ENCODE assay signal across 18 cellular contexts in the genomic region with DNA sequence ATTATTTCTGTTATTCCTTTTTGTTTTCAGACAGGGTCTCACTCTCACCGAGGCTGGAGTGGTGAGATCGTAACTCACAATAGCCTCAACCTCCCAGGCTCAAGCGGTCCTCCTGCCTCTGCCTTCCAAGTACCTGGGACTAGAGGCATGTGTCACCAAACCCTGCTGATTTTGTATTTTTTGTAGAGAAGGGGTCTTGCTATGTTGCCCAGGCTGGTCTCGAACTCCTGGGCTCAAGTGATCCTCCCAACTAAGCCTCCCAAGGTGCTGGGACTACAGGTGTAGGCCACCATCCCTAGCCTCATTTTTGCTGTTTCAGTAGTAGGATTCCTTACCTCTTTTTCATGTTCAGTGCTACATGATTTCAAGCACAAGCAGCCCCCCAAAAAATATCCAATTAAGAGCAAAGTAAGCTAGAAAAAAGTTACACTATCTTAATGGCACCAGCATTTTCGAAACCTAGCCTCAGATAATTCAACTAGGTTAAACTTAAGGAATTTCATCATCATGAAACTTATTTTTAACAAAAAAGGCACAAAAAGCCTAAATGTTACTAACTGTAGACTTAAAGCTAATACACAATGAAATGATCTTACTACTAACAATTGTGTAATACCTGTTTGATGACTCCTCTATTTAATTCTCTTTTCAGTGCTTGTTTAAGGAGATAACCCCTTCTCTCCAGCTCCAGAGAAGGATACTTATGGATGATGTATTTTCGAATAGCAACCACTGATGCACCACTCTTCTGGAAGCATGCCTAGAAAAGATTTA. TPM values are rescaled to one million over a fixed set of nuclear protein-coding genes. Genes with fewer than 3 reads are reported as not detected.
A peak's percentile ranks its signal among the peaks of the same experiment; 100 is the strongest.
DNase-seq lines count a peak whose midpoint lies in the region; ATAC-seq and TF ChIP-seq lines count a peak whose summit lies in the region.
"Had no signal": no experiment of that assay in that cellular context is flagged by ENCODE, and none has a peak within 500 bp of the region (broad histone marks: within the 10 kb centered on the region; RNA-seq: fewer than 3 reads in every experiment).

No MANE protein-coding gene starts in this region.

- in situ Hi-C loops in GM13976 (cut with MboI; ENCODE audit: low sequenced_read_pairs, unreplicated experiment) = no loop called here

- intact Hi-C loops in CD4-positive, alpha-beta T cell (cut with DNase I, micrococcal nuclease) = loop anchor here in 1 of 2 experiments (10.0 kb wide), 1 partner anchor 424 kb away; no protein-coding TSS in a partner anchor

- POLR2A ChIA-PET in CD4-positive, alpha-beta T cell (lab: Charles Lee) = interaction anchor here (2.5 kb wide), 1 partner anchor 16 kb away, joined by 12 read pairs; a partner anchor contains a TSS
- POLR2A ChIA-PET in WTC11 (lab: Charles Lee) = interaction anchor here (0.6 kb wide), 1 partner anchor 421 kb away, joined by 10 read pairs; no protein-coding TSS in a partner anchor

- CTCF ChIA-PET in CD4-positive, alpha-beta T cell (lab: Charles Lee) = interaction anchor here (1.0 kb wide), 1 partner anchor 9 kb away, joined by 3 read pairs; no protein-coding TSS in a partner anchor
- CTCF ChIA-PET in WTC11 (lab: Charles Lee) = no interaction called here

- peaks cover 13% of the 10 kb centered on the region for H3K36me3 Mint-ChIP-seq in activated naive CD4-positive, alpha-beta T cell treated with anti-CD3 and anti-CD28 coated beads, Interleukin-2, amount 50 U/mL, for 24 hours
- peaks cover 82% of the 10 kb centered on the region for H3K36me3 Mint-ChIP-seq in CD4-positive, alpha-beta T cell (ENCODE audit: low read depth)
- peaks cover 84% of the 10 kb centered on the region for H3K36me3 Mint-ChIP-seq in WTC11
- peaks cover 100% of the 10 kb centered on the region for H3K36me3 Mint-ChIP-seq in stimulated activated effector memory CD8-positive, alpha-beta T cell treated with anti-CD3 and anti-CD28 coated beads, Interleukin-12 subunit alpha, Interleukin-12 subunit beta, amount 100 ng/mL, for 72 hours

- H3K4me3 Mint-ChIP-seq in activated naive CD4-positive, alpha-beta T cell treated with anti-CD3 and anti-CD28 coated beads, Interleukin-2, amount 50 U/mL, for 24 hours = no peak overlapping the region
- H3K4me3 Mint-ChIP-seq in CD4-positive, alpha-beta T cell = no peak overlapping the region
- H3K4me3 Mint-ChIP-seq in WTC11 = no peak overlapping the region
- no peak overlapping the region for H3K4me3 Mint-ChIP-seq in stimulated activated effector memory CD8-positive, alpha-beta T cell treated with anti-CD3 and anti-CD28 coated beads, Interleukin-12 subunit alpha, Interleukin-12 subunit beta, amount 100 ng/mL, for 72 hours
- H3K4me3 Mint-ChIP-seq: CD4-positive, alpha-beta memory T cell; H9 had no signal

- ATAC-seq in CD4-positive, alpha-beta T cell (ENCODE audit: poor library complexity) = no peak
- ATAC-seq in WTC11 = no peak
- ATAC-seq in stimulated activated effector memory CD8-positive, alpha-beta T cell treated with anti-CD3 and anti-CD28 coated beads, Interleukin-12 subunit alpha, Interleukin-12 subunit beta, amount 100 ng/mL, for 72 hours = no peak
- no peak for ATAC-seq in HG02588 (IDR thresholded peaks at IDR 0.05; ENCODE audit: unreplicated experiment)
- ATAC-seq: A549 had no signal

- H3K27me3 Mint-ChIP-seq in activated naive CD4-positive, alpha-beta T cell treated with anti-CD3 and anti-CD28 coated beads, Interleukin-2, amount 50 U/mL, for 24 hours = no peaks in the 10 kb centered on the region
- no peaks in the 10 kb centered on the region for H3K27me3 Mint-ChIP-seq in CD4-positive, alpha-beta T cell
- H3K27me3 Mint-ChIP-seq in WTC11 (ENCODE audit: low read depth) = no peaks in the 10 kb centered on the region
- H3K27me3 Mint-ChIP-seq: CD4-positive, alpha-beta memory T cell had no signal

- TF ChIP-seq CTCF in CD4-positive, alpha-beta T cell (IDR thresholded peaks at IDR 0.05) = no peak
- no peak for TF ChIP-seq CTCF in WTC11 (IDR thresholded peaks at IDR 0.05)
- no peak for TF ChIP-seq CTCF in GM13976 (IDR thresholded peaks at IDR 0.05; ENCODE audit: borderline replicate concordance, control extremely low read depth, extremely low read depth, insufficient read depth, missing control alignments)

- no peaks in the 10 kb centered on the region for H3K9me3 Mint-ChIP-seq in activated naive CD4-positive, alpha-beta T cell treated with anti-CD3 and anti-CD28 coated beads, Interleukin-2, amount 50 U/mL, for 24 hours
- H3K9me3 Mint-ChIP-seq in CD4-positive, alpha-beta T cell = no peaks in the 10 kb centered on the region
- H3K9me3 Mint-ChIP-seq in WTC11 = no peaks in the 10 kb centered on the region
- no peaks in the 10 kb centered on the region for H3K9me3 Mint-ChIP-seq in stimulated activated effector memory CD8-positive, alpha-beta T cell treated with anti-CD3 and anti-CD28 coated beads, Interleukin-12 subunit alpha, Interleukin-12 subunit beta, amount 100 ng/mL, for 72 hours
- H3K9me3 Mint-ChIP-seq: CD4-positive, alpha-beta memory T cell; H9 had no signal

- peak overlapping the region; percentile 55 for H3K27ac Mint-ChIP-seq in activated naive CD4-positive, alpha-beta T cell treated with anti-CD3 and anti-CD28 coated beads, Interleukin-2, amount 50 U/mL, for 24 hours
- peak overlapping the region; percentile 27 for H3K27ac Mint-ChIP-seq in CD4-positive, alpha-beta T cell
- H3K27ac Mint-ChIP-seq in WTC11 = no peak overlapping the region
- peak overlapping the region; percentile 52 for H3K27ac Mint-ChIP-seq in stimulated activated effector memory CD8-positive, alpha-beta T cell treated with anti-CD3 and anti-CD28 coated beads, Interleukin-12 subunit alpha, Interleukin-12 subunit beta, amount 100 ng/mL, for 72 hours
- H3K27ac Mint-ChIP-seq: H9 had no signal

- DNase-seq in activated naive CD4-positive, alpha-beta T cell (lab: John Stamatoyannopoulos, UW) = no peak
- DNase-seq in CD4-positive, alpha-beta T cell = no peak
- DNase-seq in WTC11 (ENCODE audit: low spot score) (no peak), GM13976 (ENCODE audit: low spot score) (no peak)
- DNase-seq in stimulated activated effector memory CD8-positive, alpha-beta T cell treated with anti-CD3 and anti-CD28 coated beads, Interleukin-12 subunit alpha, Interleukin-12 subunit beta, amount 100 ng/mL, for 72 hours (ENCODE audit: low spot score in 2 of 2) = no peak
- DNase-seq: AML-193; CD4-positive, alpha-beta memory T cell; DMS153; DMS79; GDM1; H9; KBM-7 had no signal

- H3K4me1 Mint-ChIP-seq in activated naive CD4-positive, alpha-beta T cell treated with anti-CD3 and anti-CD28 coated beads, Interleukin-2, amount 50 U/mL, for 24 hours = peaks cover 3% of the 10 kb centered on the region
- H3K4me1 Mint-ChIP-seq in CD4-positive, alpha-beta T cell (ENCODE audit: low read depth) = peaks cover 13% of the 10 kb centered on the region
- H3K4me1 Mint-ChIP-seq in WTC11 = no peaks in the 10 kb centered on the region
- no peaks in the 10 kb centered on the region for H3K4me1 Mint-ChIP-seq in stimulated activated effector memory CD8-positive, alpha-beta T cell treated with anti-CD3 and anti-CD28 coated beads, Interleukin-12 subunit alpha, Interleukin-12 subunit beta, amount 100 ng/mL, for 72 hours
- H3K4me1 Mint-ChIP-seq: H9 had no signal

- H3K9me3 ChIP-seq in CD4-positive, alpha-beta T cell (ENCODE audit: control insufficient read depth, low read length) = no peaks in the 10 kb centered on the region
- H3K9me3 ChIP-seq: A549 had no signal

- no peak overlapping the region for H3K27ac ChIP-seq in CD4-positive, alpha-beta T cell (ENCODE audit: low read depth, low read length)
- H3K27ac ChIP-seq: 22Rv1, A549, C4-2B had no signal

- H3K27me3 ChIP-seq in CD4-positive, alpha-beta T cell (ENCODE audit: control insufficient read depth, insufficient read depth, low read length) = no peaks in the 10 kb centered on the region

TF ChIP-seq in WTC11, 78 proteins besides CTCF, POLR2A, EP300 and RAD21:
- peak; percentile 74 for TF ChIP-seq ZNF121 (CRISPR knock-in tag; IDR thresholded peaks at IDR 0.05)
- TF ChIP-seq MXD4 (CRISPR knock-in tag; IDR thresholded peaks at IDR 0.05; ENCODE audit: borderline replicate concordance) = no peak

RNA-seq across cellular contexts. Expression of a gene that starts 16.6 kb away (rescaled TPM):
- total RNA-seq in CD4-positive, alpha-beta T cell = 100 to 1,000 TPM; 186 to 191 TPM
- total RNA-seq in WTC11 (2021) = 121 to 140 TPM (median 132 TPM) in 3 replicates

RNA-seq across cellular contexts. Expression of a gene that starts 38.0 kb away (rescaled TPM):
- total RNA-seq in CD4-positive, alpha-beta T cell = under 1 TPM in 1 of 2 experiments, not detected in 1; 0.08 TPM
- 13.4 to 17.8 TPM (median 13.8 TPM) in 3 replicates for total RNA-seq in WTC11 (2021)

RNA-seq across cellular contexts. Expression of a gene that starts 52.7 kb away (rescaled TPM):
- total RNA-seq in CD4-positive, alpha-beta T cell = not detected
- 8.1 to 16.1 TPM (median 14.3 TPM) in 3 replicates for total RNA-seq in WTC11 (2021)
- total RNA-seq: CD4-positive, alpha-beta memory T cell; HT-29 had no signal

Comparison
In these comparisons a context has a peak if more than half of its experiments do, and no peak if none do; other contexts are left out.
1. RNA of a gene that starts 38.0 kb away (total RNA-seq): 13.4 to 17.8 TPM in WTC11; 0.08 TPM in CD4-positive, alpha-beta T cell; every median in the first group is over 10 times any median in the second.